ENCODE assay signal across 21 cellular contexts in genomic region chr1:119728007-119728406, GRCh38. TPM values are rescaled to one million over a fixed set of nuclear protein-coding genes. Genes with fewer than 3 reads are reported as not detected.
DNase-seq lines count a peak whose midpoint lies in the region; ATAC-seq and TF ChIP-seq lines count a peak whose summit lies in the region.
"Had no signal": no experiment of that assay in that cellular context is flagged by ENCODE, and none has a peak within 500 bp of the region (broad histone marks: within the 10 kb centered on the region; RNA-seq: fewer than 3 reads in every experiment).

No MANE protein-coding gene starts in this region.

- no peak overlapping the region for H3K4me3 Mint-ChIP-seq in nephron progenitor cell
- no peak overlapping the region for H3K4me3 Mint-ChIP-seq in activated T-helper 2 cell treated with anti-CD3 and anti-CD28 coated beads, Interferon-gamma antibody, Interleukin-2, Interleukin-4, amounts not matched to agents 10 μg/mL and 5 μg/mL and 100 μg/mL, durations not matched to agents 14 hours and 24 hours and 36 hours (ENCODE audit: low read depth)

- peaks cover 70% of the 10 kb centered on the region for H3K36me3 Mint-ChIP-seq in nephron progenitor cell (ENCODE audit: low read depth)
- H3K36me3 Mint-ChIP-seq in activated T-helper 2 cell treated with anti-CD3 and anti-CD28 coated beads, Interferon-gamma antibody, Interleukin-2, Interleukin-4, amounts not matched to agents 10 μg/mL and 5 μg/mL and 100 μg/mL, durations not matched to agents 14 hours and 24 hours and 36 hours (ENCODE audit: low read depth): peaks cover 64% of the 10 kb centered on the region

- peak overlapping the region; percentile 43 for H3K27ac Mint-ChIP-seq in nephron progenitor cell
- H3K27ac Mint-ChIP-seq in activated T-helper 2 cell treated with anti-CD3 and anti-CD28 coated beads, Interferon-gamma antibody, Interleukin-2, Interleukin-4, amounts not matched to agents 10 μg/mL and 5 μg/mL and 100 μg/mL, durations not matched to agents 14 hours and 24 hours and 36 hours: no peak overlapping the region

- TF ChIP-seq CTCF in nephron progenitor cell (IDR thresholded peaks at IDR 0.05): no peak

- intact Hi-C loops in activated T-helper 2 cell treated with anti-CD3 and anti-CD28 coated beads, Interferon-gamma antibody, Interleukin-2, Interleukin-4, amounts not matched to agents 10 μg/mL and 5 μg/mL and 100 μg/mL, durations not matched to agents 14 hours and 24 hours and 36 hours (cut with micrococcal nuclease): no loop called here

- no peaks in the 10 kb centered on the region for H3K9me3 Mint-ChIP-seq in nephron progenitor cell
- no peaks in the 10 kb centered on the region for H3K9me3 Mint-ChIP-seq in activated T-helper 2 cell treated with anti-CD3 and anti-CD28 coated beads, Interferon-gamma antibody, Interleukin-2, Interleukin-4, amounts not matched to agents 10 μg/mL and 5 μg/mL and 100 μg/mL, durations not matched to agents 14 hours and 24 hours and 36 hours

- DNase-seq in dermis blood vessel endothelial cell (peak; percentile 35), nephron progenitor cell (no peak)
- DNase-seq in activated T-helper 2 cell treated with anti-CD3 and anti-CD28 coated beads, Interferon-gamma antibody, Interleukin-2, Interleukin-4, amounts not matched to agents 10 μg/mL and 5 μg/mL and 100 μg/mL, durations not matched to agents 14 hours and 24 hours and 36 hours (ENCODE audit: low spot score): no peak
- DNase-seq: activated CD4-positive, alpha-beta T cell treated with anti-CD3 and anti-CD28 coated beads for 48 hours; activated naive CD4-positive, alpha-beta T cell treated with anti-CD3 and anti-CD28 coated beads, Interleukin-2, amount 50 U/mL, for 16 hours; cortex of kidney; EL; HCEC 1CT; KBM-7; NCI-H1417 treated with DMSO at 0.1 percent for 48 hours; NCI-H510A treated with DMSO at 0.1 percent for 48 hours; Peyer's patch; SIG-M5; stimulated activated CD4-positive, alpha-beta T cell treated with anti-CD3 and anti-CD28 coated beads, Interleukin-15, amount 100 ng/mL, for 24 hours; stomach; transverse colon had no signal

- peaks cover 14% of the 10 kb centered on the region for H3K4me1 Mint-ChIP-seq in nephron progenitor cell
- H3K4me1 Mint-ChIP-seq in activated T-helper 2 cell treated with anti-CD3 and anti-CD28 coated beads, Interferon-gamma antibody, Interleukin-2, Interleukin-4, amounts not matched to agents 10 μg/mL and 5 μg/mL and 100 μg/mL, durations not matched to agents 14 hours and 24 hours and 36 hours (ENCODE audit: low read depth): no peaks in the 10 kb centered on the region

- H3K27me3 Mint-ChIP-seq in nephron progenitor cell (ENCODE audit: low read depth, poor library complexity): peaks cover 3% of the 10 kb centered on the region
- H3K27me3 Mint-ChIP-seq in activated T-helper 2 cell treated with anti-CD3 and anti-CD28 coated beads, Interferon-gamma antibody, Interleukin-2, Interleukin-4, amounts not matched to agents 10 μg/mL and 5 μg/mL and 100 μg/mL, durations not matched to agents 14 hours and 24 hours and 36 hours (ENCODE audit: low read depth): no peaks in the 10 kb centered on the region

- ATAC-seq in GM18907 (IDR thresholded peaks at IDR 0.05; ENCODE audit: unreplicated experiment): peak; percentile 68
- peak; percentile 76 for ATAC-seq in HG02884 (IDR thresholded peaks at IDR 0.05; ENCODE audit: unreplicated experiment)
- ATAC-seq in GM21576 (IDR thresholded peaks at IDR 0.05; ENCODE audit: unreplicated experiment): no peak
- ATAC-seq in HG02623 (IDR thresholded peaks at IDR 0.05; ENCODE audit: unreplicated experiment): no peak

RNA-seq across cellular contexts. Expression of gene PHGDH, which starts 16.3 kb away (rescaled TPM):
- total RNA-seq in dermis blood vessel endothelial cell: 1.4 and 6.8 TPM in 2 replicates
- total RNA-seq in activated T-helper 2 cell treated with anti-CD3 and anti-CD28 coated beads, Interferon-gamma antibody, Interleukin-2, Interleukin-4, amounts not matched to agents 10 μg/mL and 5 μg/mL and 100 μg/mL, durations not matched to agents 14 hours and 24 hours and 36 hours: 58.7 and 61.6 TPM in 2 replicates

RNA-seq across cellular contexts. Expression of gene HMGCS2, which starts 40.7 kb away (rescaled TPM):
- not detected in 2 replicates for total RNA-seq in dermis blood vessel endothelial cell
- total RNA-seq in activated T-helper 2 cell treated with anti-CD3 and anti-CD28 coated beads, Interferon-gamma antibody, Interleukin-2, Interleukin-4, amounts not matched to agents 10 μg/mL and 5 μg/mL and 100 μg/mL, durations not matched to agents 14 hours and 24 hours and 36 hours: not detected in 2 replicates
- total RNA-seq: fibroblast of lung had no signal

Comparison
In these comparisons a context has a peak if more than half of its experiments do, and no peak if none do; other contexts are left out.
1. ATAC-seq: peak in GM18907 (single experiment) and HG02884 (single experiment); none in GM21576 (single experiment) and HG02623 (single experiment).